In genomic region chr7:7920481-7920880, GRCh38 we compare ENCODE assay signal across 8 cellular contexts. TPM values are rescaled to one million over a fixed set of nuclear protein-coding genes. Genes with fewer than 3 reads are reported as not detected.
DNase-seq lines count a peak whose midpoint lies in the region; ATAC-seq and TF ChIP-seq lines count a peak whose summit lies in the region.
"Had no signal": no experiment of that assay in that cellular context is flagged by ENCODE, and none has a peak within 500 bp of the region (broad histone marks: within the 10 kb centered on the region; RNA-seq: fewer than 3 reads in every experiment).

No MANE protein-coding gene starts in this region.

- H3K4me1 Mint-ChIP-seq in memory B cell (peaks cover 41% of the 10 kb centered on the region), endodermal cell (peaks cover 57% of the 10 kb centered on the region)

- no peak overlapping the region for H3K9ac ChIP-seq in endodermal cell (ENCODE audit: extremely low read depth, low read length, poor library complexity, severe bottlenecking)

- no peak overlapping the region for H3K4me3 ChIP-seq in prostate gland
- no peak overlapping the region for H3K4me3 ChIP-seq in endodermal cell (ENCODE audit: low read length)

- H3K27me3 Mint-ChIP-seq in memory B cell (no peaks in the 10 kb centered on the region), endodermal cell (ENCODE audit: insufficient read depth) (peaks cover 9% of the 10 kb centered on the region)

- H3K36me3 ChIP-seq in prostate gland (no peaks in the 10 kb centered on the region), endodermal cell (ENCODE audit: control insufficient read depth, insufficient read depth, low read length) (no peaks in the 10 kb centered on the region)

- no peak overlapping the region for H3K27ac ChIP-seq in prostate gland
- no peak overlapping the region for H3K27ac ChIP-seq in endodermal cell (ENCODE audit: low read depth, low read length)

- peak overlapping the region; percentile 67 for H3K4me3 Mint-ChIP-seq in memory B cell
- H3K4me3 Mint-ChIP-seq in endodermal cell: no peak overlapping the region

- H3K9me3 Mint-ChIP-seq in memory B cell (no peaks in the 10 kb centered on the region), endodermal cell (no peaks in the 10 kb centered on the region)

- intact Hi-C loops in prostate gland (cut with DNase I): no loop called here

- H3K27me3 ChIP-seq in prostate gland (replicated peaks; ENCODE audit: insufficient read depth): no peaks in the 10 kb centered on the region
- no peaks in the 10 kb centered on the region for H3K27me3 ChIP-seq in endodermal cell (ENCODE audit: control insufficient read depth, insufficient read depth, low read length, poor library complexity, severe bottlenecking)

- ATAC-seq in GM18873 (IDR thresholded peaks at IDR 0.05; ENCODE audit: low FRiP score, unreplicated experiment) (peak; percentile 91), GM21786 (IDR thresholded peaks at IDR 0.05; ENCODE audit: unreplicated experiment) (peak; percentile 94), memory B cell (ENCODE audit: low read depth) (peak; percentile 98)

- TF ChIP-seq POLR2A in prostate gland (IDR thresholded peaks at IDR 0.05): no peak

- DNase-seq in NCI-H1048 (lab: John Stamatoyannopoulos, UW) (peak; percentile 85), memory B cell (ENCODE audit: low spot score in 2 of 2) (peak in 1 of 2 donors; percentile 60), prostate gland (ENCODE audit: low spot score) (no peak), endodermal cell (no peak)
- no peak for DNase-seq in activated effector memory CD4-positive, alpha-beta T cell treated with anti-CD3 and anti-CD28 coated beads, Interleukin-2, amount 50 U/mL, for 16 hours
- DNase-seq: IMR-90 had no signal

- H3K4me1 ChIP-seq in prostate gland (replicated peaks) (no peaks in the 10 kb centered on the region), endodermal cell (ENCODE audit: control insufficient read depth, insufficient read depth, low read length) (peaks cover 21% of the 10 kb centered on the region)

- H3K36me3 Mint-ChIP-seq in memory B cell: peaks cover 12% of the 10 kb centered on the region
- H3K36me3 Mint-ChIP-seq in endodermal cell (ENCODE audit: low read depth): no peaks in the 10 kb centered on the region

- H3K27ac Mint-ChIP-seq in memory B cell: peak overlapping the region; percentile 87
- no peak overlapping the region for H3K27ac Mint-ChIP-seq in endodermal cell

- 60% methylated on average over 3 of the region's 3 CpGs for WGBS in prostate gland
- 70 to 89% methylated on average over 3 of the region's 3 CpGs for WGBS in endodermal cell (ENCODE audit: insufficient coverage in 1 of 2, insufficient read length in 1 of 2), 2 experiments

- H3K9me3 ChIP-seq in prostate gland: no peaks in the 10 kb centered on the region
- no peaks in the 10 kb centered on the region for H3K9me3 ChIP-seq in endodermal cell (ENCODE audit: control insufficient read depth, low read length)

- TF ChIP-seq CTCF in prostate gland (IDR thresholded peaks at IDR 0.05) (no peak), endodermal cell (conservative IDR thresholded peaks at IDR 0.05) (no peak)

RNA-seq across cellular contexts. Expression of gene GLCCI1, which starts 48.1 kb away (rescaled TPM):
- total RNA-seq in prostate gland: 1 to 10 TPM; 9.1 to 9.2 TPM
- total RNA-seq in endodermal cell: 10 to 100 TPM; 44.3 to 55.8 TPM
- polyA plus RNA-seq in endodermal cell (2013, experiment 1 of 2): 40.4 TPM
- 39.0 TPM for polyA plus RNA-seq in endodermal cell (2013, experiment 2 of 2)

Comparison
In these comparisons a context has a peak if more than half of its experiments do, and no peak if none do; other contexts are left out.
1. RNA of gene GLCCI1, which starts 48.1 kb away (total RNA-seq): 44.3 to 55.8 TPM in endodermal cell; 9.1 to 9.2 TPM in prostate gland; every median in the first group is over 4 times any median in the second.
2. Peak in every context shown above with its lines, with median percentiles within 50 percentile points of each other: ATAC-seq.